In the genomic region with DNA sequence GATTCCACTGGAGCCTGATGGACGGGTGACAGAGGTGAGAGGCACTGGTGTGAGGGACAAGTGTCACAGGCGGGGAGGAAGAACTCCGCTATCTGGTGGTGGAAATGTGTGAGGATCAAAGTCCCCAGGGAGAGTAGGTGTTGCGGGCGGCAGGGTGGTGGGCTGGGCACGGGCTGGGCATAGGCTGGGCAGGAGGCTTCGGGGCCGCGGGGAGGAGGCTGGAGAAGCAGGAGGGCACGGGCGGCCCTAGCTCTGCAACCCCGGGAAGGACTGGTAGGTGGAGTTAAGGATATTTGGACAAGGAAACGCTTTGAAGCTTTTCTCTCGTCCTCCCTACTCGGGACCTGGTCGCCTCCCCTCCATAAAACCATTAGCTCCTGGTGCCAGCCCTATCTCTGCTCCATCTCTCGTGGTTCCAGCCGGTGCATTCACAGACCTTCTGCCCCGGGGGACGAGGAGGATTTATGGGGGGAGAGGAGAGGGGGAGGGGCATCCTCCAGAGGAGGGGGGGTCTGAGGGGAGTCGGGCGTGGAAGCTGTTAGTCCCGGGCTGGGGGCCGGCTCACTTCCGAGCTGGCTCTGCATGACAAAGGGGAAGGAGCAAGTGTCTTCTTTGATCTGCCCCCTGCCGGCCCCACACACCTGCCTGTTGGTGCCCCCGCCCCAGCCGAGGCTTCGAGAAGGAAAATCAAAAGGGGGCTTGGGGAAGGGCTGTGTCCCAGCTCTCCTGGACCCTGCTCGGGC, we compare ENCODE assay signal across 8 cellular contexts. TPM values are rescaled to one million over a fixed set of nuclear protein-coding genes. Genes with fewer than 3 reads are reported as not detected.
DNase-seq lines count a peak whose midpoint lies in the region; ATAC-seq, FAIRE-seq and TF ChIP-seq lines count a peak whose summit lies in the region.

No MANE protein-coding gene starts in this region.

- peak overlapping the region; percentile 64 for H3K4me3 Mint-ChIP-seq in HFFc6
- H3K4me3 Mint-ChIP-seq in immature natural killer cell: peak overlapping the region; percentile 17 to 65 (median 29)

- H3K27ac ChIP-seq in testis: no peak overlapping the region

- H3K9ac ChIP-seq in adipocyte (ENCODE audit: low read length): peak overlapping the region; percentile 67

- H3K4me1 ChIP-seq in adipocyte (ENCODE audit: control insufficient read depth, insufficient read depth, low read length) (peaks cover 24% of the 10 kb centered on the region), testis (peaks cover 4% of the 10 kb centered on the region)

- 12 to 15% methylated on average over 23 to 30 of the region's 30 CpGs for WGBS in testis, 2 donors

- H3K36me3 Mint-ChIP-seq in HFFc6 (ENCODE audit: low read depth): peaks cover 8% of the 10 kb centered on the region; the same call in 1 of the 2 replicates
- H3K36me3 Mint-ChIP-seq in immature natural killer cell: no peaks in the 10 kb centered on the region

- ATAC-seq in HG02840 (IDR thresholded peaks at IDR 0.05; ENCODE audit: low FRiP score, unreplicated experiment) (no peak), GM19351 (IDR thresholded peaks at IDR 0.05; ENCODE audit: unreplicated experiment) (no peak)

- H3K4me3 ChIP-seq in AG10803 (ENCODE audit: low read length) (peak overlapping the region; percentile 47), adipocyte (ENCODE audit: low read length) (peak overlapping the region; percentile 77), testis (peak overlapping the region; percentile 40 to 54)

- FAIRE-seq in frontal cortex (lab: Jason Lieb, UNC): no peak

- DNase-seq in AG10803 (ENCODE audit: low read depth): no peak
- DNase-seq in HFFc6: no peak
- DNase-seq in adipocyte (ENCODE audit: low read depth): no peak
- DNase-seq in immature natural killer cell: no peak
- DNase-seq in testis: no peak
- DNase-seq in frontal cortex (ENCODE audit: low spot score in 2 of 2): no peak

- H3K27me3 ChIP-seq in adipocyte (replicated peaks; ENCODE audit: control insufficient read depth, insufficient read depth, low read length): no peaks in the 10 kb centered on the region
- no peaks in the 10 kb centered on the region for H3K27me3 ChIP-seq in testis

- TF ChIP-seq CTCF in AG10803 (conservative IDR thresholded peaks at IDR 0.05; ENCODE audit: low read length) (no peak; the same call in 1 of the 2 replicates), HFFc6 (IDR thresholded peaks at IDR 0.05) (no peak; the same call in 1 of the 2 replicates), testis (IDR thresholded peaks at IDR 0.05) (peak in 1 of 3 experiments; percentile 11)

- no peak for TF ChIP-seq POLR2A in testis (IDR thresholded peaks at IDR 0.05)

- H3K4me1 Mint-ChIP-seq in HFFc6 (ENCODE audit: low read depth): peaks cover 56% of the 10 kb centered on the region
- peaks cover 13 to 15% of the 10 kb centered on the region in 2 donors for H3K4me1 Mint-ChIP-seq in immature natural killer cell

- H3K27ac Mint-ChIP-seq in HFFc6: peak overlapping the region; percentile 86
- no peak overlapping the region for H3K27ac Mint-ChIP-seq in immature natural killer cell

- H3K36me3 ChIP-seq in adipocyte (ENCODE audit: control insufficient read depth, insufficient read depth, low read length, severe bottlenecking) (no peaks in the 10 kb centered on the region), testis (ENCODE audit: low read depth, missing control alignments) (no peaks in the 10 kb centered on the region)

- H3K27me3 Mint-ChIP-seq in HFFc6 (ENCODE audit: insufficient read depth) (peaks cover 13% of the 10 kb centered on the region), immature natural killer cell (ENCODE audit: low read depth in 3 of 3) (peaks cover 12 to 24% (median 13%) of the 10 kb centered on the region in 3 donors)

- H3K9me3 ChIP-seq in adipocyte (ENCODE audit: control insufficient read depth, low read length) (no peaks in the 10 kb centered on the region), testis (no peaks in the 10 kb centered on the region)

- H3K9me3 Mint-ChIP-seq in HFFc6 (no peaks in the 10 kb centered on the region), immature natural killer cell (no peaks in the 10 kb centered on the region)

- intact Hi-C loops in testis (cut with DNase I; ENCODE audit: low total_unique reads): loop anchor here (10.0 kb wide), 1 partner anchor 305 kb away; no protein-coding TSS in a partner anchor

RNA-seq across cellular contexts. Expression of gene WNT5B, which starts 0.5 kb away (rescaled TPM):
- total RNA-seq in HFFc6 (2021; fragmentation: NEBNext Ultra II Directional; extraction: Animal tissue kit (Norgen Biotek cat#: 25700)): 100 to 1,000 TPM; 191 to 289 (median 200) TPM
- polyA plus RNA-seq in immature natural killer cell (not detected), testis (ENCODE audit: insufficient read depth, low read depth, low replicate concordance) (4.9 TPM)
- total RNA-seq in testis (1 to 10 TPM; 4.6 to 5.8 TPM), frontal cortex (22.0 TPM)

RNA-seq across cellular contexts. Expression of gene FBXL14, which starts 35.1 kb away (rescaled TPM):
- 1 to 10 TPM; 5.2 to 6.5 (median 5.4) TPM for total RNA-seq in HFFc6 (2021; fragmentation: NEBNext Ultra II Directional; extraction: Animal tissue kit (Norgen Biotek cat#: 25700))
- polyA plus RNA-seq in immature natural killer cell (10 to 100 TPM in 2 of 3 donors, 1 to 10 TPM in 1; 9.4 to 15.1 (median 11.1) TPM), testis (ENCODE audit: insufficient read depth, low read depth, low replicate concordance) (50.2 TPM)
- total RNA-seq in testis (10 to 100 TPM; 39.5 to 45.8 TPM), frontal cortex (17.5 TPM)
